In genomic region chr1:248905662-248905948, GRCh38 we compare ENCODE assay signal across 8 cellular contexts. TPM values are rescaled to one million over a fixed set of nuclear protein-coding genes. Genes with fewer than 3 reads are reported as not detected.
DNase-seq lines count a peak whose midpoint lies in the region; ATAC-seq and TF ChIP-seq lines count a peak whose summit lies in the region.

No MANE protein-coding gene starts in this region.

- H3K4me1 ChIP-seq in right atrium auricular region (peaks cover 0 to 21% of the 10 kb centered on the region in 2 donors), mononuclear cell (ENCODE audit: insufficient read depth, low read length) (peaks cover 17% of the 10 kb centered on the region)

- ATAC-seq in Right ventricle myocardium inferior (no peak), GM21360 (IDR thresholded peaks at IDR 0.05; ENCODE audit: unreplicated experiment) (no peak)

- H3K36me3 ChIP-seq in right atrium auricular region = no peaks in the 10 kb centered on the region
- no peaks in the 10 kb centered on the region for H3K36me3 ChIP-seq in brain microvascular endothelial cell (replicated peaks)

- no peak for DNase-seq in right atrium auricular region (ENCODE audit: low spot score)
- no peak for DNase-seq in Right ventricle myocardium inferior (ENCODE audit: missing footprints)
- no peak for DNase-seq in brain microvascular endothelial cell
- DNase-seq in stimulated activated CD4-positive, alpha-beta T cell treated with anti-CD3 and anti-CD28 coated beads, Interleukin-2, amount 100 ng/mL, for 48 hours = no peak
- no peak for DNase-seq in NCI-H1417 treated with DMSO at 0.1 percent for 48 hours (lab: John Stamatoyannopoulos, UW)
- DNase-seq in NCI-H128 (lab: John Stamatoyannopoulos, UW; ENCODE audit: unreplicated experiment) = no peak

- H3K4me3 ChIP-seq in right atrium auricular region (peak overlapping the region; percentile 66 to 70), brain microvascular endothelial cell (ENCODE audit: low read depth, low read length) (peak overlapping the region; percentile 80), mononuclear cell (ENCODE audit: low read length) (peak overlapping the region; percentile 74)

- H3K9me3 ChIP-seq in right atrium auricular region (no peaks in the 10 kb centered on the region), mononuclear cell (ENCODE audit: low read depth, low read length) (no peaks in the 10 kb centered on the region)

- TF ChIP-seq CTCF in right atrium auricular region (IDR thresholded peaks at IDR 0.05) (no peak), brain microvascular endothelial cell (IDR thresholded peaks at IDR 0.05; ENCODE audit: low read depth, low read length, missing control alignments) (no peak)

- in situ Hi-C loops in brain microvascular endothelial cell (cut with HindIII; ENCODE audit: low pct_ligation_motif_present, low sequenced_read_pairs) = no loop called here

- intact Hi-C loops in Right ventricle myocardium inferior (cut with DNase I) = no loop called here

- H3K27ac ChIP-seq in right atrium auricular region (peak overlapping the region; percentile 87 to 95), brain microvascular endothelial cell (peak overlapping the region; percentile 71)

- H3K27me3 ChIP-seq in right atrium auricular region = no peaks in the 10 kb centered on the region
- no peaks in the 10 kb centered on the region for H3K27me3 ChIP-seq in brain microvascular endothelial cell (replicated peaks)
- no peaks in the 10 kb centered on the region for H3K27me3 ChIP-seq in mononuclear cell (ENCODE audit: insufficient read depth, low read length)

RNA-seq across cellular contexts. Expression of gene PGBD2, which starts 0.4 kb away (rescaled TPM):
- total RNA-seq in right atrium auricular region = 1 to 10 TPM; 2.4 to 3.1 TPM
- 2.9 TPM for total RNA-seq in Right ventricle myocardium inferior
- total RNA-seq in mononuclear cell = 0.73 TPM

RNA-seq across cellular contexts. Expression of gene ZNF692, which starts 46.7 kb away (rescaled TPM):
- total RNA-seq in right atrium auricular region (10 to 100 TPM in 1 of 2 donors, 1 to 10 TPM in 1; 9.7 to 11.8 TPM), Right ventricle myocardium inferior (20.8 TPM), mononuclear cell (5.6 TPM)
